In genomic region chr15:78316211-78317077, GRCh38 we compare ENCODE assay signal across 15 cellular contexts. TPM values are rescaled to one million over a fixed set of nuclear protein-coding genes. Genes with fewer than 3 reads are reported as not detected.
A peak's percentile ranks its signal among the peaks of the same experiment; 100 is the strongest.
DNase-seq lines count a peak whose midpoint lies in the region; ATAC-seq and TF ChIP-seq lines count a peak whose summit lies in the region.
"Had no signal": no experiment of that assay in that cellular context is flagged by ENCODE, and none has a peak within 500 bp of the region (broad histone marks: within the 10 kb centered on the region; RNA-seq: fewer than 3 reads in every experiment).

No MANE protein-coding gene starts in this region.

- H3K27me3 ChIP-seq in foreskin keratinocyte = no peaks in the 10 kb centered on the region

- DNase-seq in NCI-H1436 (lab: John Stamatoyannopoulos, UW) (peak; percentile 35), foreskin keratinocyte (peak in 1 of 2 donors; percentile 39), occipital lobe (lab: John Stamatoyannopoulos, UW) (peak; percentile 55), EL (no peak), 8988T (no peak)
- DNase-seq in stimulated activated CD4-positive, alpha-beta T cell treated with anti-CD3 and anti-CD28 coated beads, Interleukin-4, amount 100 ng/mL, for 1 hour = no peak
- DNase-seq: activated T-cell treated with anti-CD3 and anti-CD28 coated beads, Interleukin-2, amount 50 U/mL, for 72 hours; effector CD8-positive, alpha-beta T cell; NCI-H1694; T-helper 1 cell had no signal

- peaks cover 6% of the 10 kb centered on the region for H3K4me1 ChIP-seq in foreskin keratinocyte

- TF ChIP-seq CTCF in foreskin keratinocyte (conservative IDR thresholded peaks at IDR 0.05) = no peak

- no peak overlapping the region for H3K27ac ChIP-seq in foreskin keratinocyte
- H3K27ac ChIP-seq: thoracic aorta had no signal

- ATAC-seq in GM18868 (IDR thresholded peaks at IDR 0.05; ENCODE audit: unreplicated experiment) (peak; percentile 84), foreskin keratinocyte (peak; percentile 27), GM18909 (IDR thresholded peaks at IDR 0.05; ENCODE audit: poor library complexity, unreplicated experiment) (no peak)
- ATAC-seq: activated T-cell treated with anti-CD3 and anti-CD28 coated beads, Interleukin-2, amount 50 U/mL, for 72 hours had no signal

RNA-seq across cellular contexts. Expression of gene SKIC8, which starts 17.0 kb away (rescaled TPM):
- total RNA-seq in foreskin keratinocyte = 58.8 and 64.0 TPM in 2 replicates
- 52.2 and 58.2 TPM in 2 replicates for polyA plus RNA-seq in foreskin keratinocyte
- 55.4 TPM for total RNA-seq in occipital lobe

RNA-seq across cellular contexts. Expression of gene CRABP1, which starts 23.7 kb away (rescaled TPM):
- not detected in 2 replicates for total RNA-seq in foreskin keratinocyte
- polyA plus RNA-seq in foreskin keratinocyte = not detected in 2 replicates
- total RNA-seq in occipital lobe = 10.5 TPM
- total RNA-seq: Calu3, kidney epithelial cell had no signal

RNA-seq across cellular contexts. Expression of gene DNAJA4, which starts 52.1 kb away (rescaled TPM):
- total RNA-seq in foreskin keratinocyte = 8.8 and 10.6 TPM in 2 replicates
- 5.1 and 7.5 TPM in 2 replicates for polyA plus RNA-seq in foreskin keratinocyte
- 30.4 TPM for total RNA-seq in occipital lobe

Comparison
In these comparisons a context has a peak if more than half of its experiments do, and no peak if none do; other contexts are left out.
1. DNase-seq: peak in NCI-H1436 (single experiment) and occipital lobe (single experiment); none in stimulated activated CD4-positive, alpha-beta T cell treated with anti-CD3 and anti-CD28 coated beads, Interleukin-4, amount 100 ng/mL, for 1 hour (single experiment), EL (single experiment) and 8988T (single experiment).
2. RNA of gene CRABP1, which starts 23.7 kb away (total RNA-seq): 10.5 TPM in occipital lobe (single experiment); not detected in foreskin keratinocyte; every median in the first group is over 10 times any median in the second.